Comparison of ENCODE assay signal across 18 cellular contexts in genomic region chr20:10920396-10920795, GRCh38.
DNase-seq lines count a peak whose midpoint lies in the region; ATAC-seq, FAIRE-seq and TF ChIP-seq lines count a peak whose summit lies in the region.
"Had no signal": no experiment of that assay in that cellular context is flagged by ENCODE, and none has a peak within 500 bp of the region (broad histone marks: within the 10 kb centered on the region; RNA-seq: fewer than 3 reads in every experiment).

No MANE protein-coding gene starts in this region.

- no peaks in the 10 kb centered on the region for H3K9me2 ChIP-seq in GM23248 (ENCODE audit: insufficient read depth)

- peak overlapping the region; percentile 4 for H3K4me2 ChIP-seq in GM23248 (ENCODE audit: unreplicated experiment)
- H3K4me2 ChIP-seq in skeletal muscle satellite cell (ENCODE audit: low read length) = peak overlapping the region; percentile 64

- TF ChIP-seq CTCF in ascending aorta (IDR thresholded peaks at IDR 0.05) (no peak), fibroblast of the aortic adventitia (IDR thresholded peaks at IDR 0.05; ENCODE audit: insufficient read depth, low read length) (no peak), D721Med (IDR thresholded peaks at IDR 0.05; ENCODE audit: insufficient read depth, missing control alignments) (no peak)

- intact Hi-C loops in ascending aorta (cut with DNase I) = loop anchor here (5.0 kb wide), 3 partner anchors 62 to 347 kb away; partner anchors contain the start of gene JAG1

- peak; percentile 6 for DNase-seq in GM23248
- no peak for DNase-seq in ascending aorta (ENCODE audit: low spot score in 2 of 2)
- DNase-seq in fibroblast of the aortic adventitia (ENCODE audit: low read depth) = peak; percentile 12
- no peak for DNase-seq in D721Med (ENCODE audit: insufficient read length, low spot score)
- DNase-seq in ureter (ENCODE audit: low spot score) = no peak
- DNase-seq: DMS 273 treated with DMSO at 0.1 percent for 48 hours, GF-D8, NCI-H1436, NCI-H2029 treated with DMSO at 0.1 percent for 48 hours, NCI-H510A, NCI-H82 had no signal

- H3K9me3 ChIP-seq in GM23248 (ENCODE audit: low read depth) (no peaks in the 10 kb centered on the region), ascending aorta (no peaks in the 10 kb centered on the region), skeletal muscle satellite cell (replicated peaks; ENCODE audit: low read length) (no peaks in the 10 kb centered on the region)

- peaks cover 46% of the 10 kb centered on the region for H3F3A ChIP-seq in GM23248 (ENCODE audit: insufficient read depth)

- no peaks in the 10 kb centered on the region for H4K20me1 ChIP-seq in GM23248 (ENCODE audit: insufficient read depth)

- ATAC-seq in HG03045 (IDR thresholded peaks at IDR 0.05; ENCODE audit: unreplicated experiment) (no peak), HG02973 (IDR thresholded peaks at IDR 0.05; ENCODE audit: unreplicated experiment) (no peak)
- ATAC-seq: K562 had no signal

- 43 to 54% methylated on average over 2 of the region's 2 CpGs for WGBS in GM23248 (ENCODE audit: low coverage in 1 of 2, low lambda C conversion rate in 2 of 2, missing lambda C conversion rate in 2 of 2), 2 experiments

- H2AFZ ChIP-seq in GM23248 = peak overlapping the region; percentile 40

- H3K79me2 ChIP-seq in GM23248 (ENCODE audit: insufficient read depth) = no peaks in the 10 kb centered on the region

- no peak overlapping the region for H3K4me3 ChIP-seq in GM23248
- H3K4me3 ChIP-seq in ascending aorta = no peak overlapping the region
- no peak overlapping the region for H3K4me3 ChIP-seq in fibroblast of the aortic adventitia (ENCODE audit: low read depth, low read length)
- no peak overlapping the region for H3K4me3 ChIP-seq in skeletal muscle satellite cell (ENCODE audit: low read length)
- H3K4me3 ChIP-seq: K562 had no signal

- no peak for FAIRE-seq in D721Med (lab: Jason Lieb, UNC)
- FAIRE-seq: GM12891, GM18507, K562 had no signal

- H3K9ac ChIP-seq in GM23248 = no peak overlapping the region
- peak overlapping the region; percentile 27 for H3K9ac ChIP-seq in skeletal muscle satellite cell (ENCODE audit: low read depth, low read length)

- H3K4me1 ChIP-seq in GM23248 (ENCODE audit: insufficient read depth) (peaks cover 54% of the 10 kb centered on the region), ascending aorta (peaks cover 0 to 19% of the 10 kb centered on the region in 2 donors), skeletal muscle satellite cell (ENCODE audit: control insufficient read depth, insufficient read depth, low read length) (peaks cover 54% of the 10 kb centered on the region)

- H3K36me3 ChIP-seq in GM23248 (ENCODE audit: low read depth) = no peaks in the 10 kb centered on the region
- H3K36me3 ChIP-seq in ascending aorta = no peaks in the 10 kb centered on the region
- H3K36me3 ChIP-seq in skeletal muscle satellite cell (ENCODE audit: insufficient read depth, low read length) = no peaks in the 10 kb centered on the region

- 0 out of 2 replicates have a peak, but pooled peaks cover 5% of the 10 kb centered on the region for H3K27me3 ChIP-seq in GM23248 (replicated peaks; ENCODE audit: insufficient read depth)
- H3K27me3 ChIP-seq in ascending aorta = no peaks in the 10 kb centered on the region
- no peaks in the 10 kb centered on the region for H3K27me3 ChIP-seq in skeletal muscle satellite cell (ENCODE audit: control insufficient read depth, insufficient read depth, low read length)

- H3K27ac ChIP-seq in GM23248 (peak overlapping the region; percentile 32; the same call in 1 of the 2 replicates), ascending aorta (peak overlapping the region; percentile 68 to 80)
- H3K27ac ChIP-seq: C4-2B had no signal

- in situ Hi-C loops in GM23248 (cut with MboI) = no loop called here

Comparison
In these comparisons a context has a peak if more than half of its experiments do, and no peak if none do; other contexts are left out.
1. DNase-seq: peak in GM23248 (single experiment) and fibroblast of the aortic adventitia (single experiment); none in ascending aorta (0 of 2), D721Med (single experiment) and ureter (single experiment).